8 cellular contexts compared by ENCODE assay signal in the genomic region with DNA sequence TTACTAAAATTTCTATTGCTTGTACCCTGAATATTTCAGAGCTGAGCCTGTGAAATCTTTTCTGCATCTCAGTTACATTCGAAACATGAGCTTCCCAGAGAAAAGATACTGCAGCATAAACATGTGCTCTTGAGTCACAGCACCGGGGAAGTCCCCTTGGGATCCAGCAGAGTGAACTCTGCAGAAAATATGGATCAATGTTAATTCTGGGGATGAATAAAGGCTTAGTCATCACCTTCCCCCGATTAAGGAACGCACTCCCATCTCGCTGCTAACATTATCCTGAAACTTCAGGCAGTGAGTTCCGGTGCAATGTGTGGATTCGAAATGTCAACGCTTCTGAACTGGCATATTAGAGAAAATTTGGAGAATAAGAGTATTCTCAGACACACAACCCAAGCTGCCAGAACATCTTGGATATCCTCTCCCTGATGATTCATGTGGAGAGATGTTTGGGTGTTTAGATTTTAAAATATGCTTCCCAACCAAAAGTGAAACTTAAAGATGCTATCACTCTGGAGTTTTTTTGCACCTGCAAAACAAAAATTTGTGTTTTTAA.
DNase-seq lines count a peak whose midpoint lies in the region; ATAC-seq, FAIRE-seq and TF ChIP-seq lines count a peak whose summit lies in the region.

No MANE protein-coding gene starts in this region.

- H3K79me2 ChIP-seq in Karpas-422 (ENCODE audit: low read length) = no peaks in the 10 kb centered on the region

- TF ChIP-seq CTCF in bronchial epithelial cell (IDR thresholded peaks at IDR 0.05; ENCODE audit: insufficient read depth, low read length, severe bottlenecking) (no peak), mucosa of descending colon (IDR thresholded peaks at IDR 0.05) (no peak)

- H3K4me2 ChIP-seq in BLaER1 (peak overlapping the region; percentile 89), Karpas-422 (ENCODE audit: low read depth, low read length, poor library complexity, severe bottlenecking) (peak overlapping the region; percentile 81)

- H3K9ac ChIP-seq in BLaER1 (peak overlapping the region; percentile 83), Karpas-422 (ENCODE audit: low read length) (peak overlapping the region; percentile 56)

- peak overlapping the region; percentile 58 for H3K4me3 ChIP-seq in BLaER1
- H3K4me3 ChIP-seq in Karpas-422 (ENCODE audit: low read length) = peak overlapping the region; percentile 50; the same call in 1 of the 2 replicates
- H3K4me3 ChIP-seq in bronchial epithelial cell (ENCODE audit: low read depth, low read length) = peak overlapping the region; percentile 26
- no peak overlapping the region for H3K4me3 ChIP-seq in mucosa of descending colon

- H3K36me3 ChIP-seq in BLaER1 (peaks cover 20% of the 10 kb centered on the region), Karpas-422 (ENCODE audit: insufficient read depth, low read length) (no peaks in the 10 kb centered on the region; the same call in 1 of the 2 replicates), bronchial epithelial cell (ENCODE audit: control insufficient read depth, insufficient read depth, low read length) (peaks cover under 1% of the 10 kb centered on the region), mucosa of descending colon (ENCODE audit: low read depth) (no peaks in the 10 kb centered on the region)

- no peak overlapping the region for H2AFZ ChIP-seq in Karpas-422 (ENCODE audit: low read length)

- H3K9me3 ChIP-seq in BLaER1 = peaks cover 21% of the 10 kb centered on the region
- H3K9me3 ChIP-seq in Karpas-422 (ENCODE audit: low read length) = no peaks in the 10 kb centered on the region
- no peaks in the 10 kb centered on the region for H3K9me3 ChIP-seq in mucosa of descending colon

- peak; percentile 14 for ATAC-seq in mucosa of descending colon
- no peak for ATAC-seq in GM21447 (IDR thresholded peaks at IDR 0.05; ENCODE audit: unreplicated experiment)
- ATAC-seq in HG02678 (IDR thresholded peaks at IDR 0.05; ENCODE audit: unreplicated experiment) = no peak
- ATAC-seq in GM21526 (IDR thresholded peaks at IDR 0.05; ENCODE audit: low FRiP score, unreplicated experiment) = no peak

- intact Hi-C loops in mucosa of descending colon (cut with DNase I, micrococcal nuclease) = no loop called here

- H3K9me2 ChIP-seq in Karpas-422 (replicated peaks; ENCODE audit: insufficient read depth, low read length) = no peaks in the 10 kb centered on the region

- FAIRE-seq in bronchial epithelial cell (lab: Jason Lieb, UNC) = no peak

- DNase-seq in Karpas-422 (no peak), bronchial epithelial cell (ENCODE audit: low read depth) (peak; percentile 98), mucosa of descending colon (no peak), SK-N-DZ (ENCODE audit: low spot score) (no peak)

- no peaks in the 10 kb centered on the region for H3K27me3 ChIP-seq in BLaER1
- H3K27me3 ChIP-seq in Karpas-422 (ENCODE audit: low read length) = no peaks in the 10 kb centered on the region
- no peaks in the 10 kb centered on the region for H3K27me3 ChIP-seq in bronchial epithelial cell (ENCODE audit: control insufficient read depth, insufficient read depth, low read length)

- H3K27ac ChIP-seq in BLaER1 (peak overlapping the region; percentile 96), Karpas-422 (ENCODE audit: low read length) (peak overlapping the region; percentile 99)

- H3K4me1 ChIP-seq in BLaER1 = peaks cover 83% of the 10 kb centered on the region
- peaks cover 63% of the 10 kb centered on the region for H3K4me1 ChIP-seq in Karpas-422 (ENCODE audit: low read length)
- peaks cover 44% of the 10 kb centered on the region for H3K4me1 ChIP-seq in mucosa of descending colon (ENCODE audit: low read depth)

- H4K20me1 ChIP-seq in BLaER1 = no peaks in the 10 kb centered on the region
- H4K20me1 ChIP-seq in Karpas-422 (ENCODE audit: insufficient read depth, low read depth, low read length) = no peaks in the 10 kb centered on the region
